16 cellular contexts compared by ENCODE assay signal in the genomic region with DNA sequence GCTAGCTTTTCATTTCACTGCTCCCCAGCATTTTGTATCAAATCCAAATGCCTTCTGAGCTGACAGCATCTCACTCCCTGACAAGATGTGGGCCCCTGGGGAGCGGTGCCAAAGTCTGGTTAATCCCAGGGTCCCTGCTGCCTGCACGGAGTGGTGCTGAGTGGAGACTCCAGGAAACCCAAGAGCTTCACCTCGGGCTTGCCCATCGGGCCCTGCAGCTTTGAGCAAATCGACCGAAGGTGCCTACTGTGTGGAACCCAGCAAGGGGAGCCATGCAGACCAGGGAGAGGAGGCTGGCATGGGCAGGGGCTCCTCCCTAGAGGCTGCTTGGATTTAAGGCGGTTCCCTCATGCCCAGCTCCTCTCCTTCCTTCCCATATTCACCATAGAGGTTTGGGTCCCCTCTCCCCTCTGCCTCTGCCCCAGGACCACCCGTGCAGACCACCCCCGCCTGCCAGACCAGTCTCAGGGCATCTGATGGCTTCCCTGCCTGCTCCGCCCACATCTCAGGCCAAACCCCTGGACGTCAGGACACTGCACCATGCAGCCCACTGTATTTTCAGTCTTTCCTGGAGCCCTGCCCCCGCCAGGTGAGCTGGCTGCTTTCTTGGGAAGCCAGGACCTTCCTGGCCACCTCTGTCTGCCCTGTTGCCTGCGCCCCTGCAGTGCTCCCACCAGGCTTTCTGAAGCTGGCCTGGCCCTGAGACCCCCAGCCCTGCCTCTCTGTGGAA. TPM values are rescaled to one million over a fixed set of nuclear protein-coding genes. Genes with fewer than 3 reads are reported as not detected.
DNase-seq lines count a peak whose midpoint lies in the region; ATAC-seq, FAIRE-seq and TF ChIP-seq lines count a peak whose summit lies in the region.
"Had no signal": no experiment of that assay in that cellular context is flagged by ENCODE, and none has a peak within 500 bp of the region (broad histone marks: within the 10 kb centered on the region; RNA-seq: fewer than 3 reads in every experiment).

No MANE protein-coding gene starts in this region.

- H2AK5ac ChIP-seq in IMR-90 (ENCODE audit: low read depth, low read length) (no peak overlapping the region), mesendoderm (ENCODE audit: low read length) (no peak overlapping the region)

- H4K20me1 ChIP-seq in IMR-90 (ENCODE audit: insufficient read depth, low read length) (no peaks in the 10 kb centered on the region), endothelial cell of umbilical vein (replicated peaks; ENCODE audit: control insufficient read depth, extremely low read depth, insufficient read depth, low read length) (no peaks in the 10 kb centered on the region)

- TF ChIP-seq RAD21 in IMR-90 (IDR thresholded peaks at IDR 0.05; ENCODE audit: low read length), result no peak

- BruUV-seq in A673 (replicated peaks; lab: Mats Ljungman, UMichigan) (no TSS peak), IMR-90 (replicated peaks; lab: Mats Ljungman, UMichigan) (no TSS peak), endothelial cell of umbilical vein (replicated peaks; lab: Mats Ljungman, UMichigan) (no TSS peak)

- no peak overlapping the region for H2BK15ac ChIP-seq in IMR-90 (ENCODE audit: low read depth, low read length)
- H2BK15ac ChIP-seq in mesendoderm (replicated peaks; ENCODE audit: low read depth), result no peak overlapping the region

- H2BK5ac ChIP-seq in IMR-90 (ENCODE audit: low read depth, low read length, poor library complexity, severe bottlenecking), result no peak overlapping the region
- H2BK5ac ChIP-seq in mesendoderm (ENCODE audit: low read length), result no peak overlapping the region

- H3K14ac ChIP-seq in IMR-90 (replicated peaks; ENCODE audit: low read depth, low read length), result no peak overlapping the region

- H2AFZ ChIP-seq in IMR-90 (replicated peaks; ENCODE audit: low read length, poor library complexity), result peak overlapping the region; percentile 61
- H2AFZ ChIP-seq in endothelial cell of umbilical vein (ENCODE audit: low read depth, low read length), result no peak overlapping the region

- H3K9ac ChIP-seq in IMR-90 (ENCODE audit: low read depth, low read length) (no peak overlapping the region), endothelial cell of umbilical vein (replicated peaks; ENCODE audit: extremely low read depth, insufficient read depth, low read length) (no peak overlapping the region), mesendoderm (ENCODE audit: low read length) (no peak overlapping the region)

- no peak overlapping the region for H2BK20ac ChIP-seq in IMR-90 (ENCODE audit: low read depth, low read length)

- no peaks in the 10 kb centered on the region for H3K79me2 ChIP-seq in endothelial cell of umbilical vein (ENCODE audit: control insufficient read depth, insufficient read depth, low read length)
- no peaks in the 10 kb centered on the region for H3K79me2 ChIP-seq in mesendoderm (ENCODE audit: control insufficient read depth, insufficient read depth, low read length)

- no peaks in the 10 kb centered on the region for H3K79me1 ChIP-seq in IMR-90 (ENCODE audit: low read depth in 1 of 2, low read length in 2 of 2)
- H3K79me1 ChIP-seq in mesendoderm (ENCODE audit: low read length), result no peaks in the 10 kb centered on the region

- in situ Hi-C loops in IMR-90 (cut with MboI; ENCODE audit: low sequenced_read_pairs), result no loop called here

- H4K91ac ChIP-seq in IMR-90 (ENCODE audit: insufficient read depth, low read depth, low read length), result no peak overlapping the region

- CTCF ChIA-PET in A673 (lab: Charles Lee), result interaction anchor here (0.5 to 0.8 kb wide), 2 partner anchors 107 to 275 kb away, joined by 3 read pairs; no protein-coding TSS in a partner anchor
- CTCF ChIA-PET in IMR-90 (lab: Yijun Ruan, JAX), result no interaction called here
- CTCF ChIA-PET in endothelial cell of umbilical vein (lab: Charles Lee), result interaction anchor here (1.0 to 8.3 kb wide), 10 partner anchors 10 to 275 kb away, joined by 3 to 69 read pairs (median 4); partner anchors contain the start of gene HPCAL1

- H4K8ac ChIP-seq in IMR-90 (ENCODE audit: low read depth in 2 of 2, low read length in 2 of 2) (no peak overlapping the region), mesendoderm (ENCODE audit: low read depth, low read length) (no peak overlapping the region)

- H4K5ac ChIP-seq in IMR-90 (ENCODE audit: low read depth, low read length), result no peak overlapping the region
- no peak overlapping the region for H4K5ac ChIP-seq in mesendoderm (ENCODE audit: low read length)

- no peak overlapping the region for H3K4ac ChIP-seq in IMR-90 (ENCODE audit: low read depth, low read length)
- H3K4ac ChIP-seq in mesendoderm (ENCODE audit: low read depth, low read length), result no peak overlapping the region

- no peak for FAIRE-seq in endothelial cell of umbilical vein (lab: Jason Lieb, UNC)

- dilution Hi-C loops in IMR-90 (cut with HindIII; ENCODE audit: low sequenced_read_pairs, unreplicated experiment), result no loop called here
- dilution Hi-C loops in endothelial cell of umbilical vein (cut with MboI; ENCODE audit: extremely low pct_ligation_motif_present, low sequenced_read_pairs), result no loop called here

- H3K36me3 ChIP-seq in A673 (ENCODE audit: insufficient read depth, low read length, poor library complexity, severe bottlenecking) (no peaks in the 10 kb centered on the region), IMR-90 (ENCODE audit: control insufficient read depth, insufficient read depth, low read length) (no peaks in the 10 kb centered on the region), endothelial cell of umbilical vein (ENCODE audit: control insufficient read depth in 2 of 2, extremely low read depth in 1 of 2, insufficient read depth in 2 of 2, low read length in 2 of 2) (no peaks in the 10 kb centered on the region), mesendoderm (ENCODE audit: control insufficient read depth, insufficient read depth, low read length) (no peaks in the 10 kb centered on the region)

- H3K9me3 ChIP-seq in A673 (ENCODE audit: low read depth, low read length, poor library complexity, severe bottlenecking) (no peaks in the 10 kb centered on the region), IMR-90 (ENCODE audit: control insufficient read depth, insufficient read depth, low read length) (no peaks in the 10 kb centered on the region), endothelial cell of umbilical vein (replicated peaks; ENCODE audit: control insufficient read depth, insufficient read depth, low read length) (no peaks in the 10 kb centered on the region)
- H3K9me3 ChIP-seq: Caco-2 had no signal

- H3K27me3 ChIP-seq in A673 (replicated peaks; ENCODE audit: insufficient read depth, low read depth, low read length, poor library complexity), result no peaks in the 10 kb centered on the region
- H3K27me3 ChIP-seq in IMR-90 (ENCODE audit: control insufficient read depth, insufficient read depth, low read length), result no peaks in the 10 kb centered on the region
- H3K27me3 ChIP-seq in endothelial cell of umbilical vein (ENCODE audit: control insufficient read depth in 2 of 2, insufficient read depth in 2 of 2, low read length in 2 of 2), result no peaks in the 10 kb centered on the region
- no peaks in the 10 kb centered on the region for H3K27me3 ChIP-seq in mesendoderm (ENCODE audit: insufficient read depth, low read length, poor library complexity)

- H2AK9ac ChIP-seq in IMR-90 (replicated peaks; ENCODE audit: low read depth, low read length, poor library complexity), result no peak overlapping the region

- no peak overlapping the region for H3K4me3 ChIP-seq in A673 (ENCODE audit: low read depth, low read length, poor library complexity, severe bottlenecking)
- H3K4me3 ChIP-seq in IMR-90 (ENCODE audit: insufficient read depth, low read depth, low read length), result no peak overlapping the region
- no peak overlapping the region for H3K4me3 ChIP-seq in endothelial cell of umbilical vein (replicated peaks in 1 of 3; ENCODE audit: insufficient read depth in 1 of 3, low read depth in 1 of 3, low read length in 3 of 3)
- no peak overlapping the region for H3K4me3 ChIP-seq in mesendoderm (ENCODE audit: low read length)

- H3K56ac ChIP-seq in IMR-90 (ENCODE audit: extremely low read depth, insufficient read depth, low read length) (no peak overlapping the region), mesendoderm (ENCODE audit: low read length) (no peak overlapping the region)

- H3K23ac ChIP-seq in IMR-90 (ENCODE audit: low read depth, low read length) (no peak overlapping the region), mesendoderm (ENCODE audit: low read length) (no peak overlapping the region)

- H3K18ac ChIP-seq in IMR-90 (ENCODE audit: low read depth, low read length) (no peak overlapping the region), mesendoderm (ENCODE audit: low read length) (no peak overlapping the region)

- H3K9me1 ChIP-seq in IMR-90 (ENCODE audit: insufficient read depth, low read length) (no peaks in the 10 kb centered on the region), endothelial cell of umbilical vein (replicated peaks; ENCODE audit: control insufficient read depth, extremely low read depth, insufficient read depth, low read length) (no peaks in the 10 kb centered on the region)

- H3K4me2 ChIP-seq in IMR-90 (ENCODE audit: low read depth, low read length), result no peak overlapping the region
- H3K4me2 ChIP-seq in endothelial cell of umbilical vein (ENCODE audit: insufficient read depth, low read length), result no peak overlapping the region
- no peak overlapping the region for H3K4me2 ChIP-seq in mesendoderm (ENCODE audit: low read length)

- H3K27ac ChIP-seq in A673 (ENCODE audit: low read depth, low read length, poor library complexity, severe bottlenecking) (no peak overlapping the region), IMR-90 (ENCODE audit: insufficient read depth, low read length) (no peak overlapping the region), endothelial cell of umbilical vein (ENCODE audit: insufficient read depth, low read depth, low read length) (peak overlapping the region; percentile 97), mesendoderm (ENCODE audit: low read depth, low read length) (no peak overlapping the region)
- H3K27ac ChIP-seq: C4-2B had no signal

- intact Hi-C loops in A673 (cut with micrococcal nuclease; ENCODE audit: unreplicated experiment), result no loop called here
- intact Hi-C loops in IMR-90 (cut with micrococcal nuclease), result no loop called here
- intact Hi-C loops in endothelial cell of umbilical vein (cut with micrococcal nuclease), result loop anchor here (5.0 kb wide), 1 partner anchor 172 kb away; no protein-coding TSS in a partner anchor

- TF ChIP-seq POLR2A in IMR-90 (IDR thresholded peaks at IDR 0.05; ENCODE audit: low read depth, low read length), result no peak
- TF ChIP-seq POLR2A in endothelial cell of umbilical vein (IDR thresholded peaks at IDR 0.05; ENCODE audit: low read depth, low read length), result no peak

- ATAC-seq in IMR-90 (ENCODE audit: low read depth), result no peak

- WGBS in IMR-90 (ENCODE audit: extremely low coverage in 2 of 2, insufficient read length in 1 of 2), 2 experiments, result 100% methylated on average over 4 of the region's 13 CpGs; no CpG with 5 or more reads in 1 of the 2 experiments
- WGBS in mesendoderm (ENCODE audit: extremely low coverage, insufficient coverage, low lambda C conversion rate), result no CpG with 5 or more reads among the region's 13 CpGs

- POLR2A ChIA-PET in A673 (lab: Charles Lee; ENCODE audit: low non-redundant PET) (interaction anchor here (0.8 kb wide), 1 partner anchor 24 kb away, joined by 5 read pairs; no protein-coding TSS in a partner anchor), IMR-90 (lab: Charles Lee; ENCODE audit: unreplicated experiment) (no interaction called here), endothelial cell of umbilical vein (lab: Charles Lee) (interaction anchor here (0.8 to 1.3 kb wide), 2 partner anchors 9 to 141 kb away, joined by 3 to 4 read pairs; no protein-coding TSS in a partner anchor)

- DNase-seq in NCI-H82 (lab: John Stamatoyannopoulos, UW) (peak; percentile 28), NCI-H82 treated with DMSO at 0.1 percent for 48 hours (lab: John Stamatoyannopoulos, UW; ENCODE audit: unreplicated experiment) (no peak), A673 (ENCODE audit: low spot score) (peak; percentile 43), IMR-90 (no peak), endothelial cell of umbilical vein (ENCODE audit: low read depth, low spot score) (no peak), amniotic stem cell (lab: John Stamatoyannopoulos, UW) (no peak), globus pallidus (ENCODE audit: low spot score) (no peak), mesendoderm (no peak)
- DNase-seq: 8988T, Caco-2, HCEC 1CT, NCI-H1436 treated with DMSO at 0.1 percent for 48 hours, NCI-H2081 treated with DMSO at 0.1 percent for 48 hours, NCI-H345, NCI-H69 had no signal

- no peak overlapping the region for H2BK120ac ChIP-seq in IMR-90 (ENCODE audit: low read depth, low read length)
- no peak overlapping the region for H2BK120ac ChIP-seq in mesendoderm (ENCODE audit: low read depth, low read length)

- TF ChIP-seq CTCF in A673 (conservative IDR thresholded peaks at IDR 0.05; ENCODE audit: low read depth, low read length), result no peak
- no peak for TF ChIP-seq CTCF in IMR-90 (conservative IDR thresholded peaks at IDR 0.05; ENCODE audit: low read depth, low read length)
- TF ChIP-seq CTCF in endothelial cell of umbilical vein (IDR thresholded peaks at IDR 0.05; ENCODE audit: extremely low read depth in 1 of 2, insufficient read depth in 1 of 2, low read depth in 1 of 2, low read length in 2 of 2), result no peak

- H3K4me1 ChIP-seq in A673 (ENCODE audit: insufficient read depth, low read length, poor library complexity, severe bottlenecking) (peaks cover 15% of the 10 kb centered on the region), IMR-90 (ENCODE audit: control insufficient read depth, insufficient read depth, low read length) (no peaks in the 10 kb centered on the region), endothelial cell of umbilical vein (ENCODE audit: control insufficient read depth, extremely low read depth, insufficient read depth, low read length) (peaks cover 57% of the 10 kb centered on the region), mesendoderm (ENCODE audit: control insufficient read depth, low read depth, low read length) (no peaks in the 10 kb centered on the region)
- H3K4me1 ChIP-seq: Caco-2 had no signal

RNA-seq across cellular contexts. Expression of gene RRM2, which starts 37.9 kb away (rescaled TPM):
- 414 and 486 TPM in 2 replicates for total RNA-seq in A673 (2021)
- 53.6 and 75.5 TPM in 2 replicates for total RNA-seq in IMR-90 (2012; rRNA removed)
- polyA plus RNA-seq in IMR-90 (2012; rRNA removed), result 68.5 and 112 TPM in 2 replicates
- 34.6 and 66.1 TPM in 2 replicates for polyA plus RNA-seq in IMR-90 (2012; cell fraction: cytosol; rRNA removed)
- polyA plus RNA-seq in IMR-90 (2012; cell fraction: nucleus; rRNA removed; ENCODE audit: low replicate concordance), result 18.3 and 62.2 TPM in 2 replicates
- 220 and 246 TPM in 2 replicates for total RNA-seq in endothelial cell of umbilical vein
- 40.9 and 58.0 TPM in 2 replicates for polyA plus RNA-seq in endothelial cell of umbilical vein
- polyA plus RNA-seq in endothelial cell of umbilical vein (2011; cell fraction: cytosol; rRNA removed), result 64.3 and 82.1 TPM in 2 replicates
- 66.4 and 74.8 TPM in 2 replicates for polyA plus RNA-seq in endothelial cell of umbilical vein (2011; cell fraction: nucleus; rRNA removed)
- polyA plus RNA-seq in endothelial cell of umbilical vein (2012), result 94.1 and 188 TPM in 2 replicates
- polyA minus RNA-seq in endothelial cell of umbilical vein, result 65.3 and 69.9 TPM in 2 replicates
- 124 TPM for polyA minus RNA-seq in endothelial cell of umbilical vein (2011; cell fraction: cytosol; rRNA and poly(A)+ RNA removed)
- polyA minus RNA-seq in endothelial cell of umbilical vein (2011; cell fraction: nucleus; rRNA and poly(A)+ RNA removed), result 65.7 and 66.2 TPM in 2 replicates
- 212 TPM for polyA plus RNA-seq in mesendoderm (2013, experiment 1 of 2)
- 210 TPM for polyA plus RNA-seq in mesendoderm (2013, experiment 2 of 2)

Comparison
In these comparisons a context has a peak if more than half of its experiments do, and no peak if none do; other contexts are left out.
1. DNase-seq: peak in NCI-H82 (single experiment) and A673 (single experiment); none in NCI-H82 treated with DMSO at 0.1 percent for 48 hours (single experiment), IMR-90 (single experiment), endothelial cell of umbilical vein (single experiment), amniotic stem cell (single experiment), globus pallidus (single experiment) and mesendoderm (single experiment).